ENCODE assay signal across 18 cellular contexts in genomic region chr6:63943826-63944225, GRCh38.
"Had no signal": no experiment of that assay in that cellular context is flagged by ENCODE, and none has a peak within 500 bp of the region (broad histone marks: within the 10 kb centered on the region; RNA-seq: fewer than 3 reads in every experiment).

No MANE protein-coding gene starts in this region.

- H3K4me1 ChIP-seq: body of pancreas, upper lobe of right lung had no signal

- H3K27me3 ChIP-seq: body of pancreas, upper lobe of right lung had no signal

- H3K36me3 ChIP-seq: upper lobe of right lung had no signal

- H3K27ac ChIP-seq: body of pancreas, upper lobe of right lung had no signal

- H3K4me3 ChIP-seq: body of pancreas, upper lobe of right lung had no signal

- FAIRE-seq: TTC549 had no signal

- DNase-seq: activated CD4-positive, alpha-beta memory T cell treated with anti-CD3 and anti-CD28 coated beads for 36 hours; activated CD4-positive, alpha-beta T cell treated with anti-CD3 and anti-CD28 coated beads for 36 hours; activated CD8-positive, alpha-beta memory T cell treated with anti-CD3 and anti-CD28 coated beads, Interleukin-2, amount 10 ng/mL, durations not matched to agents 7 days and 5 days; activated naive CD4-positive, alpha-beta T cell treated with anti-CD3 and anti-CD28 coated beads for 36 hours; activated T-cell treated with anti-CD3 and anti-CD28 coated beads, Interleukin-2, amount 50 U/mL, for 1 hour; body of pancreas; dermis blood vessel endothelial cell; effector memory CD8-positive, alpha-beta T cell; glutamatergic neuron; left cardiac atrium; natural killer cell; nucleus accumbens; stimulated activated CD4-positive, alpha-beta T cell treated with anti-CD3 and anti-CD28 coated beads, Interleukin-12 subunit alpha, Interleukin-12 subunit beta, amount 100 ng/mL, for 4 hours; stimulated activated CD4-positive, alpha-beta T cell treated with anti-CD3 and anti-CD28 coated beads, Interleukin-1b, Interleukin-23, amount 100 ng/mL, for 48 hours; stimulated activated CD8-positive, alpha-beta memory T cell treated with anti-CD3 and anti-CD28 coated beads, Interleukin-4, amount 100 ng/mL, for 48 hours; stimulated activated naive CD4-positive, alpha-beta T cell; upper lobe of right lung had no signal

- H3K9me3 ChIP-seq: body of pancreas, upper lobe of right lung had no signal
